Comparison of ENCODE assay signal across 12 cellular contexts in the genomic region with DNA sequence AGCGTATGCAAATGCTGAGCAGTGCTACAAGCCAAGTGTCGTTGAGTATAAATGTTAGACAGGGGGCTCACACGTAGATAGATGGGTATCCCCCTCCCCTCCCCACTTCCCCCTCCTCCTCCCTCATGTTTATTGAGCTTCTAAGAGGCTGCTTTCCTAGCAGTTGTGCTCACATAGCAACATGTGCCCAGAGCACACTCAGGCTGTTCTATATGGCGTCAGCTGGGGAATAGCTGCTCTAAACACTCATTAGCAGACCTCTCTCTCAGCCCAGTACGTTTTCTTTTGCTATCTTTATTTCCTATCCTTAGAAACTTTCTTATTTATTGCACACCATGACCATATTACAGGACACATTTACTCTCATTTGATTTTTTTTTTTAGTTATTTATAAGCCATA. TPM values are rescaled to one million over a fixed set of nuclear protein-coding genes. Genes with fewer than 3 reads are reported as not detected.
DNase-seq lines count a peak whose midpoint lies in the region; ATAC-seq and TF ChIP-seq lines count a peak whose summit lies in the region.
"Had no signal": no experiment of that assay in that cellular context is flagged by ENCODE, and none has a peak within 500 bp of the region (broad histone marks: within the 10 kb centered on the region; RNA-seq: fewer than 3 reads in every experiment).

No MANE protein-coding gene starts in this region.

- H3K4me3 Mint-ChIP-seq in activated T-cell treated with anti-CD3 and anti-CD28 coated beads, Interleukin-2, amount 50 U/mL, for 4 hours = no peak overlapping the region
- H3K4me3 Mint-ChIP-seq: activated naive CD8-positive, alpha-beta T cell treated with anti-CD3 and anti-CD28 coated beads, Interleukin-2, amount 10 ng/mL, durations not matched to agents 7 days and 5 days had no signal

- no peak for ATAC-seq in Right ventricle myocardium superior (ENCODE audit: poor library complexity)
- no peak for ATAC-seq in activated T-cell treated with anti-CD3 and anti-CD28 coated beads, Interleukin-2, amount 50 U/mL, for 4 hours

- DNase-seq in left ventricle myocardium inferior (no peak), Right ventricle myocardium superior (no peak), cerebellar cortex (ENCODE audit: low spot score) (peak; percentile 42), NCI-H187 (lab: John Stamatoyannopoulos, UW) (no peak), HUDEP-2 (lab: John Stamatoyannopoulos, UW; ENCODE audit: unreplicated experiment in 76 of 76) (no peak), C1 segment of cervical spinal cord (lab: John Stamatoyannopoulos, UW) (no peak)
- no peak for DNase-seq in activated T-cell treated with anti-CD3 and anti-CD28 coated beads, Interleukin-2, amount 50 U/mL, for 4 hours
- DNase-seq: activated naive CD8-positive, alpha-beta T cell treated with anti-CD3 and anti-CD28 coated beads, Interleukin-2, amount 10 ng/mL, durations not matched to agents 7 days and 5 days; AML-193; GDM1 had no signal

- peaks cover 58% of the 10 kb centered on the region for H3K27me3 Mint-ChIP-seq in activated T-cell treated with anti-CD3 and anti-CD28 coated beads, Interleukin-2, amount 50 U/mL, for 4 hours (ENCODE audit: low read depth)

- no peak for TF ChIP-seq CTCF in left ventricle myocardium inferior (IDR thresholded peaks at IDR 0.05; ENCODE audit: borderline replicate concordance)

- peaks cover 16% of the 10 kb centered on the region for H3K36me3 ChIP-seq in left ventricle myocardium inferior

- intact Hi-C loops in left ventricle myocardium inferior (cut with micrococcal nuclease) = no loop called here
- intact Hi-C loops in Right ventricle myocardium superior (cut with DNase I) = loop anchor here (5.0 kb wide), 1 partner anchor 141 kb away; no protein-coding TSS in a partner anchor

- H3K27ac ChIP-seq in left ventricle myocardium inferior (replicated peaks) = peak overlapping the region; percentile 97
- H3K27ac ChIP-seq: skin epidermis had no signal

- H3K9me3 ChIP-seq in left ventricle myocardium inferior (replicated peaks) (no peaks in the 10 kb centered on the region), mononuclear cell (ENCODE audit: low read depth, low read length) (no peaks in the 10 kb centered on the region)

- H3K27me3 ChIP-seq in left ventricle myocardium inferior (ENCODE audit: low read depth) = no peaks in the 10 kb centered on the region
- peaks cover 10% of the 10 kb centered on the region for H3K27me3 ChIP-seq in mononuclear cell (ENCODE audit: insufficient read depth, low read length)

- H3K36me3 Mint-ChIP-seq in activated T-cell treated with anti-CD3 and anti-CD28 coated beads, Interleukin-2, amount 50 U/mL, for 4 hours (ENCODE audit: insufficient read depth) = no peaks in the 10 kb centered on the region
- H3K36me3 Mint-ChIP-seq: activated naive CD8-positive, alpha-beta T cell treated with anti-CD3 and anti-CD28 coated beads, Interleukin-2, amount 10 ng/mL, durations not matched to agents 7 days and 5 days had no signal

- peaks cover 12% of the 10 kb centered on the region for H3K4me1 Mint-ChIP-seq in activated T-cell treated with anti-CD3 and anti-CD28 coated beads, Interleukin-2, amount 50 U/mL, for 4 hours (ENCODE audit: low read depth)

- no peaks in the 10 kb centered on the region for H3K9me3 Mint-ChIP-seq in activated T-cell treated with anti-CD3 and anti-CD28 coated beads, Interleukin-2, amount 50 U/mL, for 4 hours
- H3K9me3 Mint-ChIP-seq: activated naive CD8-positive, alpha-beta T cell treated with anti-CD3 and anti-CD28 coated beads, Interleukin-2, amount 10 ng/mL, durations not matched to agents 7 days and 5 days had no signal

- peak overlapping the region; percentile 86 for H3K4me3 ChIP-seq in left ventricle myocardium inferior
- peak overlapping the region; percentile 69 for H3K4me3 ChIP-seq in mononuclear cell (ENCODE audit: low read length)

- H3K4me1 ChIP-seq in left ventricle myocardium inferior (peaks cover 55% of the 10 kb centered on the region), mononuclear cell (ENCODE audit: insufficient read depth, low read length) (peaks cover 47% of the 10 kb centered on the region)

RNA-seq across cellular contexts. Expression of a gene that starts 1.8 kb away (rescaled TPM):
- total RNA-seq in left ventricle myocardium inferior (44.8 TPM), Right ventricle myocardium superior (47.1 TPM), mononuclear cell (4.6 TPM)
- total RNA-seq in activated T-cell treated with anti-CD3 and anti-CD28 coated beads, Interleukin-2, amount 50 U/mL, for 4 hours = not detected
- total RNA-seq: activated naive CD8-positive, alpha-beta T cell treated with anti-CD3 and anti-CD28 coated beads, Interleukin-2, amount 10 ng/mL, durations not matched to agents 7 days and 5 days had no signal
